ENCODE assay signal across 8 cellular contexts in the genomic region with DNA sequence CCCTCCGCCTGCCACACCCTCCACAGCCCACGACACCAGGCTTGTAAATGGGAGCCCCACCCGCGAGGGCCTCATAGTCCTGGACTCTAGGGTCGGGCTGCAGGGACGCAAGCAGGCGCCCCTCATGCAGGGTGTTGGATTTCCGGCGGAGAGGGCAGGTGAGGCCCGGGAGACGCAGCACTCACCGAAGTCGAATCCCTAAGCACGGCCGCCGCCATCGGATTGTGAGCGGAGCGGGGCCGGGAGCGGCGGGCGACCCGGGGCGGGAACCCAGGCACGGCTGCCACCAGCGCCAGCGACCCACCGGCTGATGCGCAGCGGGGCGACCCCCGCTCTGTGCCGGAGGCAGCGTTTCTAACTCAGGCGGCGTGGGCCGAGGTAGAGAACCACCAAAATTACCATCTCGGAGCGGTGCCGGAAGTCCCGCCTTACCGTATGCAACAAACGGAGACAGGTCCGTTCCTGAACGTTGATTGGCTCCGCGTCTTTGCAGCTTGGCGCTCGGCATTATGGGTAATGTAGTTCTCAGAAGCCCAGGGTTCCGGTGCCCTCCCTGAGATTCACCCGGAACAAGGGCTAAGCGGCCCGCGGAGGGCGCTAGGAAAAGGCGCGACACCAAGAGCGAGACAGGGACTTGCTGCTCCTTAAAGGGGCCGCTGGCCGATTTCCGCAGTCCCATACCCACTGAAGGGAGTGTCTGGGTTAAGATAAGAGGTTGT. TPM values are rescaled to one million over a fixed set of nuclear protein-coding genes. Genes with fewer than 3 reads are reported as not detected.
DNase-seq lines count a peak whose midpoint lies in the region; ATAC-seq, FAIRE-seq and TF ChIP-seq lines count a peak whose summit lies in the region.

A gene (minus strand): TSS at position 425 of the 719 bp plus-strand sequence. CDS start 207 bp downstream, at position 218.

- H3K27ac ChIP-seq in AG04450 (ENCODE audit: low read depth, low read length) (peak within 1 kb of the TSS; percentile 11), WERI-Rb-1 (peak within 1 kb of the TSS; percentile 76), skin epidermis (peak within 1 kb of the TSS in 20 of 21 experiments; percentile 14 to 94 (median 85))

- no peaks in the 10 kb centered on the region for H3K27me3 ChIP-seq in AG04450 (ENCODE audit: control insufficient read depth, insufficient read depth, low read length)
- H3K27me3 ChIP-seq in WERI-Rb-1 (ENCODE audit: insufficient read depth, low read depth, severe bottlenecking) = no peaks in the 10 kb centered on the region
- no peaks in the 10 kb centered on the region for H3K27me3 ChIP-seq in bronchial epithelial cell (ENCODE audit: control insufficient read depth, insufficient read depth, low read length)

- ATAC-seq in GM18873 (IDR thresholded peaks at IDR 0.05; ENCODE audit: low FRiP score, unreplicated experiment) (peak; percentile 93), HG03135 (IDR thresholded peaks at IDR 0.05; ENCODE audit: unreplicated experiment) (peak; percentile 93)

- H3K4me3 ChIP-seq in AG04450 (ENCODE audit: low read depth, low read length) (peak within 1 kb of the TSS; percentile 87), WERI-Rb-1 (ENCODE audit: low read depth, low read length) (peak within 1 kb of the TSS; percentile 84), bronchial epithelial cell (ENCODE audit: low read depth, low read length) (peak within 1 kb of the TSS; percentile 73), skin epidermis (peak within 1 kb of the TSS; percentile 66 to 100 (median 92))

- peak; percentile 18 for FAIRE-seq in bronchial epithelial cell (lab: Jason Lieb, UNC)

- H3K36me3 ChIP-seq in WERI-Rb-1 = peaks cover 40% of the 10 kb centered on the region
- peaks cover 15% of the 10 kb centered on the region for H3K36me3 ChIP-seq in bronchial epithelial cell (ENCODE audit: control insufficient read depth, insufficient read depth, low read length)

- CTCF ChIA-PET in AG04450 (lab: Charles Lee) = no interaction called here

- H3K9me3 ChIP-seq in AG04450 (ENCODE audit: control insufficient read depth, insufficient read depth, low read length) (peaks cover 60% of the 10 kb centered on the region), WERI-Rb-1 (ENCODE audit: severe bottlenecking) (peaks cover 5% of the 10 kb centered on the region)

- DNase-seq in AG04450 (ENCODE audit: low read depth, low spot score) (peak; percentile 97), NCI-H2196 (lab: John Stamatoyannopoulos, UW; ENCODE audit: unreplicated experiment) (peak; percentile 98), WERI-Rb-1 (peak; percentile 98), bronchial epithelial cell (ENCODE audit: low read depth) (peak; percentile 96), iPS-NIHi11 (ENCODE audit: low spot score) (peak; percentile 100)

- TF ChIP-seq CTCF in AG04450 (IDR thresholded peaks at IDR 0.05; ENCODE audit: low read depth, low read length) = 0 out of 2 replicates have a peak, but pooled peaks have one; percentile 11
- no peak for TF ChIP-seq CTCF in WERI-Rb-1 (IDR thresholded peaks at IDR 0.05; ENCODE audit: low read depth, low read length)
- TF ChIP-seq CTCF in bronchial epithelial cell (IDR thresholded peaks at IDR 0.05; ENCODE audit: insufficient read depth, low read length, severe bottlenecking) = peak; percentile 27

- POLR2A ChIA-PET in AG04450 (lab: Yijun Ruan, JAX) = no interaction called here

RNA-seq across cellular contexts. Expression of the gene that starts here (rescaled TPM):
- 4.4 and 4.8 TPM in 2 replicates for polyA plus RNA-seq in AG04450 (2011; rRNA removed)
- polyA minus RNA-seq in AG04450 (2011; rRNA and poly(A)+ RNA removed) = 10.0 and 10.1 TPM in 2 replicates
- 5.5 and 7.4 TPM in 2 replicates for total RNA-seq in bronchial epithelial cell

Comparison
In these comparisons a context has a peak if more than half of its experiments do, and no peak if none do; other contexts are left out.
1. Peak in every context shown above with its lines: DNase-seq, ATAC-seq, H3K4me3 ChIP-seq and H3K27ac ChIP-seq.
2. H3K27ac ChIP-seq: peak in every context shown above with its lines; median percentile 85 in skin epidermis; 76 in WERI-Rb-1; 11 in AG04450.